ENCODE assay signal across 2 cellular contexts in the genomic region with DNA sequence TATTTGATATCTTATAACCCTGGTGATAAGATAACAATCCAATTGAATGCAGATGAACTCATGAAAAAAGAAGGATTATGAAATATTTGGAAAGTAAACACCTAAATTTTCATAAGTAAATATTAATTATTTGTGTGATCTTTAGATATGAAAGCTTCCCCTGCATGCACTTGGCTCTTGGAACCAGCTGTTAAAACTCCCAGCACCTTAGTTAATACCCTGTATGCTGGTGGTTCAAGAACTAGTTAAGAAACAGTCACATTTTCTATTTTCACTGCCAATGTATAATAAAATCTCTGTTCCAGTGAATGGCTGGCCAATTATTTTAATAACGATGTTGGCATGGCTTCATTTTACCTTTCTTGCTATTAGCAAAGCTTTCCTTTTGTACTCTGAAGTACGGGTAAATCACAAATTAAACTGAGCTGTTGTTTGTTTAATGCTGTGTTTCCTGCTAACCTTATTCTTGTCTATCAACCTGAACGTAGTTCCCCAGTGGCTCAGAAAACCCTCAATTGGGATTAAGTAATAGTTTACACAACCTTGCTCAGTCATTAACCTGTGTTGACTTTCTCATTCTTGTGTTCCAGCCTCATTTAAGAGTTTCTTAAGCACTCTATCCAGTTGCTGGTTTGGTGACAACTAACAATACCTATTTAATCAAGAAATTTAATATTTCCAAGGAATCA.
TF ChIP-seq lines count a peak whose summit lies in the region.

No MANE protein-coding gene starts in this region.

TF ChIP-seq in HCT116, 20 proteins besides CTCF, POLR2A, EP300 and RAD21 (continued from another document):
- TF ChIP-seq JUND (IDR thresholded peaks at IDR 0.05) (no peak), ZBTB33 (IDR thresholded peaks at IDR 0.05; ENCODE audit: extremely low read depth, insufficient replicate concordance, low read length) (no peak), ZFX (IDR thresholded peaks at IDR 0.05) (no peak), CBX3 (IDR thresholded peaks at IDR 0.05; ENCODE audit: low read depth) (no peak), SIN3A (IDR thresholded peaks at IDR 0.05; ENCODE audit: low read depth) (no peak), SP1 (IDR thresholded peaks at IDR 0.05; ENCODE audit: low read depth) (no peak), ELF1 (IDR thresholded peaks at IDR 0.05; ENCODE audit: borderline replicate concordance, low read depth) (no peak), EZH2phosphoT487 (IDR thresholded peaks at IDR 0.05; ENCODE audit: borderline replicate concordance) (no peak)

TF ChIP-seq in GM23338, 12 proteins besides CTCF, POLR2A, EP300 and RAD21 (continued from another document):
- TF ChIP-seq ZNF462 (CRISPR knock-in tag; IDR thresholded peaks at IDR 0.05) (no peak), NANOG (IDR thresholded peaks at IDR 0.05; ENCODE audit: borderline replicate concordance) (no peak), POLR2AphosphoS5 (IDR thresholded peaks at IDR 0.05; ENCODE audit: low read depth) (no peak), REST (IDR thresholded peaks at IDR 0.05; ENCODE audit: unreplicated experiment) (no peak), CREB1 (CRISPR knock-in tag; IDR thresholded peaks at IDR 0.05; ENCODE audit: low read depth) (no peak), STAT1 (IDR thresholded peaks at IDR 0.05; ENCODE audit: unreplicated experiment) (no peak), ZNF331 (CRISPR knock-in tag; IDR thresholded peaks at IDR 0.05; ENCODE audit: low read depth) (no peak), ZNF114 (CRISPR knock-in tag; IDR thresholded peaks at IDR 0.05) (no peak), JUNB (IDR thresholded peaks at IDR 0.05; ENCODE audit: unreplicated experiment) (no peak), EZH2 (IDR thresholded peaks at IDR 0.05; ENCODE audit: low read depth, unreplicated experiment) (no peak)
- TF ChIP-seq, protein P1, sequence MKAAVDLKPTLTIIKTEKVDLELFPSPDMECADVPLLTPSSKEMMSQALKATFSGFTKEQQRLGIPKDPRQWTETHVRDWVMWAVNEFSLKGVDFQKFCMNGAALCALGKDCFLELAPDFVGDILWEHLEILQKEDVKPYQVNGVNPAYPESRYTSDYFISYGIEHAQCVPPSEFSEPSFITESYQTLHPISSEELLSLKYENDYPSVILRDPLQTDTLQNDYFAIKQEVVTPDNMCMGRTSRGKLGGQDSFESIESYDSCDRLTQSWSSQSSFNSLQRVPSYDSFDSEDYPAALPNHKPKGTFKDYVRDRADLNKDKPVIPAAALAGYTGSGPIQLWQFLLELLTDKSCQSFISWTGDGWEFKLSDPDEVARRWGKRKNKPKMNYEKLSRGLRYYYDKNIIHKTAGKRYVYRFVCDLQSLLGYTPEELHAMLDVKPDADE (IDR thresholded peaks at IDR 0.05) = no peak
